ENCODE assay signal across 9 cellular contexts in the genomic region with DNA sequence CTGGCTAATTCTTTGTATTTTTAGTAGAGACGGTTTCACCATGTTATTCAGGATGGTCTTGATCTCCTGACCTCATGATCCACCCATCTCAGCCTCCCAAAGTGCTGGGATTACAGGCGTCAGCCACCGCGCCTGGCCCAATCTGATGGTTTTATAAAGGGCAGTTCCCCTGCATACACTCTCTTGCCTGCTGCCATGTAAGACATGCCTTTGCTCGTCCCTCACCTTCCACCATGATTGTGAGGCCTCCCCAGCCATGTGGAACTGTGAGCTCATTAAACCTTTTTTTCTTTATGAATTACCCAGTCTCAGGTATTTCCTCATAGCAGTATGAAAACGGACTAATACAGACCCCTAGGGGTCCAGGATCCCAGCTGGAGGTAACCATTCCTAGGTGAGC. TPM values are rescaled to one million over a fixed set of nuclear protein-coding genes. Genes with fewer than 3 reads are reported as not detected.
"Had no signal": no experiment of that assay in that cellular context is flagged by ENCODE, and none has a peak within 500 bp of the region (broad histone marks: within the 10 kb centered on the region; RNA-seq: fewer than 3 reads in every experiment).

No MANE protein-coding gene starts in this region.

RNA-seq across cellular contexts. Expression of gene KCNH6, which starts 55.1 kb away (rescaled TPM):
- total RNA-seq: subcutaneous adipose tissue, suprapubic skin, thoracic aorta, tibial nerve, upper lobe of right lung, ureter, urinary bladder, uterus, vagina had no signal
- polyA plus RNA-seq: urinary bladder had no signal
